Comparison of ENCODE assay signal across 16 cellular contexts in genomic region chr6:6569768-6570167, GRCh38. TPM values are rescaled to one million over a fixed set of nuclear protein-coding genes. Genes with fewer than 3 reads are reported as not detected.
A peak's percentile ranks its signal among the peaks of the same experiment; 100 is the strongest.
DNase-seq lines count a peak whose midpoint lies in the region; ATAC-seq and TF ChIP-seq lines count a peak whose summit lies in the region.
"Had no signal": no experiment of that assay in that cellular context is flagged by ENCODE, and none has a peak within 500 bp of the region (broad histone marks: within the 10 kb centered on the region; RNA-seq: fewer than 3 reads in every experiment).

No MANE protein-coding gene starts in this region.

- no peaks in the 10 kb centered on the region for H3K27me3 Mint-ChIP-seq in MCF 10A (ENCODE audit: insufficient read depth, unreplicated experiment)
- H3K27me3 Mint-ChIP-seq: B cell had no signal

- H3K4me1 ChIP-seq in breast epithelium (no peaks in the 10 kb centered on the region), RWPE2 (ENCODE audit: insufficient read depth, poor library complexity, severe bottlenecking) (no peaks in the 10 kb centered on the region), foreskin keratinocyte (no peaks in the 10 kb centered on the region)
- H3K4me1 ChIP-seq: HAP-1 had no signal

- H3K27ac ChIP-seq in breast epithelium (no peak overlapping the region), RWPE2 (ENCODE audit: poor library complexity, severe bottlenecking) (no peak overlapping the region), foreskin keratinocyte (no peak overlapping the region), WERI-Rb-1 (no peak overlapping the region)
- H3K27ac ChIP-seq: BLaER1 treated with 17β-estradiol and CSF1 and Interleukin-3, amounts not matched to agents 10 nM and 100 nM had no signal

- H3K4me3 Mint-ChIP-seq in MCF 10A (ENCODE audit: unreplicated experiment): no peak overlapping the region
- H3K4me3 Mint-ChIP-seq: B cell; CD8-positive, alpha-beta T cell had no signal

- intact Hi-C loops in MCF 10A (cut with micrococcal nuclease): no loop called here
- intact Hi-C loops in breast epithelium (cut with DNase I; ENCODE audit: low total_unique reads): loop anchor here (5.0 kb wide), 1 partner anchor 612 kb away; no protein-coding TSS in a partner anchor
- intact Hi-C loops in lower leg skin (cut with DNase I; ENCODE audit: low total_unique reads): no loop called here

- H3K27me3 ChIP-seq in breast epithelium (no peaks in the 10 kb centered on the region), RWPE2 (ENCODE audit: insufficient read depth, poor library complexity, severe bottlenecking) (no peaks in the 10 kb centered on the region), foreskin keratinocyte (no peaks in the 10 kb centered on the region), WERI-Rb-1 (ENCODE audit: insufficient read depth, low read depth, severe bottlenecking) (no peaks in the 10 kb centered on the region)
- H3K27me3 ChIP-seq: BLaER1 treated with 17β-estradiol and CSF1 and Interleukin-3, amounts not matched to agents 10 nM and 100 nM had no signal

- ATAC-seq in RWPE2 (ENCODE audit: low read depth): peak; percentile 76; the same call in 2 of the 3 replicates
- ATAC-seq in foreskin keratinocyte: peak; percentile 54
- ATAC-seq: CD8-positive, alpha-beta T cell had no signal

- TF ChIP-seq CTCF in MCF 10A (IDR thresholded peaks at IDR 0.05; ENCODE audit: unreplicated experiment): no peak
- no peak for TF ChIP-seq CTCF in breast epithelium (IDR thresholded peaks at IDR 0.05)
- no peak for TF ChIP-seq CTCF in RWPE2 (IDR thresholded peaks at IDR 0.05; ENCODE audit: poor library complexity, severe bottlenecking)
- no peak for TF ChIP-seq CTCF in foreskin keratinocyte (conservative IDR thresholded peaks at IDR 0.05)
- TF ChIP-seq CTCF in WERI-Rb-1 (IDR thresholded peaks at IDR 0.05; ENCODE audit: low read depth, low read length): no peak
- TF ChIP-seq CTCF in lower leg skin (IDR thresholded peaks at IDR 0.05): no peak

- H3K4me3 ChIP-seq in breast epithelium: no peak overlapping the region
- no peak overlapping the region for H3K4me3 ChIP-seq in RWPE2 (ENCODE audit: severe bottlenecking)
- H3K4me3 ChIP-seq in WERI-Rb-1 (ENCODE audit: low read depth, low read length): no peak overlapping the region
- H3K4me3 ChIP-seq in lower leg skin (ENCODE audit: low read depth, poor library complexity, severe bottlenecking): no peak overlapping the region
- H3K4me3 ChIP-seq: BLaER1 treated with 17β-estradiol and CSF1 and Interleukin-3, amounts not matched to agents 10 nM and 100 nM; HAP-1 had no signal

- WGBS in lower leg skin, 2 donors: 66 to 84% methylated on average over 2 of the region's 2 CpGs

- H3K36me3 ChIP-seq in breast epithelium: no peaks in the 10 kb centered on the region
- no peaks in the 10 kb centered on the region for H3K36me3 ChIP-seq in RWPE2 (ENCODE audit: low read depth)
- H3K36me3 ChIP-seq in WERI-Rb-1: no peaks in the 10 kb centered on the region
- H3K36me3 ChIP-seq: BLaER1 treated with 17β-estradiol and CSF1 and Interleukin-3, amounts not matched to agents 10 nM and 100 nM; HAP-1 had no signal

- TF ChIP-seq POLR2A in breast epithelium (IDR thresholded peaks at IDR 0.05) (no peak), lower leg skin (IDR thresholded peaks at IDR 0.05) (no peak)

- H3K27ac Mint-ChIP-seq in MCF 10A (ENCODE audit: low read depth, unreplicated experiment): no peak overlapping the region
- H3K27ac Mint-ChIP-seq: B cell; CD8-positive, alpha-beta T cell had no signal

- no TSS peak for BruUV-seq in MCF 10A (replicated peaks; lab: Mats Ljungman, UMichigan)

- peaks cover 7% of the 10 kb centered on the region for H3K9me3 Mint-ChIP-seq in MCF 10A (ENCODE audit: unreplicated experiment)

- POLR2A ChIA-PET in MCF 10A (lab: Yijun Ruan, JAX): interaction anchor here (0.7 to 1.4 kb wide), 3 partner anchors 11 to 481 kb away, joined by 4 read pairs; no protein-coding TSS in a partner anchor

- CTCF ChIA-PET in MCF 10A (lab: Yijun Ruan, JAX): interaction anchor here (0.7 to 1.1 kb wide), 2 partner anchors 17 to 30 kb away, joined by 3 read pairs; no protein-coding TSS in a partner anchor

- peak; percentile 25 for DNase-seq in MCF 10A (ENCODE audit: unreplicated experiment)
- no peak for DNase-seq in breast epithelium (ENCODE audit: low spot score in 2 of 2)
- no peak for DNase-seq in RWPE2 (ENCODE audit: low spot score)
- peak in 1 of 2 donors; percentile 48 for DNase-seq in foreskin keratinocyte
- DNase-seq in WERI-Rb-1: no peak
- DNase-seq in lower leg skin (ENCODE audit: low spot score in 2 of 2): no peak
- DNase-seq: Calu3; CD8-positive, alpha-beta T cell; DMS79 treated with DMSO at 0.1 percent for 48 hours; GF-D8 had no signal

- H3K36me3 Mint-ChIP-seq in MCF 10A (ENCODE audit: insufficient read depth, unreplicated experiment): peaks cover 4% of the 10 kb centered on the region
- H3K36me3 Mint-ChIP-seq: CD8-positive, alpha-beta T cell had no signal

- peaks cover 28% of the 10 kb centered on the region for H3K4me1 Mint-ChIP-seq in MCF 10A (ENCODE audit: insufficient read depth, unreplicated experiment)

- H3K9me3 ChIP-seq in breast epithelium (no peaks in the 10 kb centered on the region), RWPE2 (ENCODE audit: severe bottlenecking) (no peaks in the 10 kb centered on the region), WERI-Rb-1 (ENCODE audit: severe bottlenecking) (peaks cover 8% of the 10 kb centered on the region)
- H3K9me3 ChIP-seq: HAP-1 had no signal

RNA-seq across cellular contexts. Expression of gene LY86, which starts 18.8 kb away (rescaled TPM):
- total RNA-seq in MCF 10A (2022) (not detected in 2 replicates), breast epithelium (1 to 10 TPM; 3.3 to 8.3 (median 3.4) TPM), foreskin keratinocyte (not detected in 2 replicates), lower leg skin (1 to 10 TPM in 2 of 4 donors, under 1 TPM in 1, not detected in 1; 0.88 to 2.1 (median 1.6) TPM)
- not detected in 2 replicates for polyA plus RNA-seq in foreskin keratinocyte
- total RNA-seq: A172, Calu3, H4, HT-29 had no signal
